Comparison of ENCODE assay signal across 1 cellular context in genomic region chr7:2639994-2640830, GRCh38.
TF ChIP-seq lines count a peak whose summit lies in the region.

No MANE protein-coding gene starts in this region.

TF ChIP-seq in H1, 55 proteins besides CTCF, POLR2A, EP300 and RAD21:
- TF ChIP-seq FOSL1 (IDR thresholded peaks at IDR 0.05; ENCODE audit: insufficient read depth, low read depth, low read length) (0 out of 2 replicates have a peak, but pooled peaks have one; percentile 25), TAF1 (IDR thresholded peaks at IDR 0.05; ENCODE audit: low read depth, low read length) (no peak), EGR1 (IDR thresholded peaks at IDR 0.05; ENCODE audit: borderline replicate concordance, low read depth, low read length) (peak; percentile 56), KDM5A (IDR thresholded peaks at IDR 0.05; ENCODE audit: low read length) (no peak)
